Comparison of ENCODE assay signal across 10 cellular contexts in the genomic region with DNA sequence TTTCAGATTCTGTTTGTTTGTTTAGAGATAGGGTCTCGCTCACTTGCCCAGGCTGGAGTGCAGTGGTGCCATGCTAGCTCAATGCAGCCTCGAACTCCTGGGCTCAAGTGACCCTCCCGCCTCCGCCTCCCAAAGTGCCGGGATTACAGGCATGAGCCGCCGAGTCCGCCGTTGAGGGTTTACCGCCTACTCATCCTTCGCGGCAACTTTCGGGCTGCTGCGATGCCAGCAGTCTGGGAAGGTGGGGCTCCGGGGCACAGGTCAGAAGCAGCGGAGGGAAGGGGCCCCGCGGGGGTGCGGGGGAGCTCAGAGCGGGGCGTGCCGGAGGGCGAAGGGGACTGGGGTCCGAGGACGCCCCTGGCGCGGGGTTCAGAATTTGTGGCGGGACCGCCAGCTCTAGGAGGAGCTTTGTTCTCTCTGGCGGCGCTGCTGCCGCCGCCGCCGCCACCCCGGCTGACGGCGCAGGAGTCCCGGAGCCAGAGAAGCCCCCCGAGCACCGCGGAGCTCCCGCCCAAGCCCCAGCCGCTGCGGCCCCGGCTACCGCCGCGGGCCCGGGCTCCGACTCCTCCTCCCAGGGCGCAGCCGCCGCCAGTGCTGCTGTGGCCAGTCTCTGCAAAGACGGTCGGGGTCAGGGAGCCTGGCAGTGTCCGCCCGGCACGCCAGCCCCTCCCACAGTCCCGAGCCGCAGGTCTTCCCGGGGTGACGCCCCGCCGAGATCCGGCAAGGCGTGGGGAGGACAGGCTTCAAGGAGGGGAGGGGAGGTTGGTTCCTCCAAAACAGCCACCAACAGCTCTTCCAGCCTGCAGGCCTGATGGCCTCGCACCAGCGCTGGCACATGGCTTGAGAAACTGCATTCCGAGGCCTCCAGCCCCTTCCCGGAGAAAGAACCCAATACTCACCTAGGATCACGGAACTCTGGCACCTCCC. TPM values are rescaled to one million over a fixed set of nuclear protein-coding genes. Genes with fewer than 3 reads are reported as not detected.
A peak's percentile ranks its signal among the peaks of the same experiment; 100 is the strongest.
DNase-seq lines count a peak whose midpoint lies in the region; ATAC-seq lines count a peak whose summit lies in the region.
"Had no signal": no experiment of that assay in that cellular context is flagged by ENCODE, and none has a peak within 500 bp of the region (broad histone marks: within the 10 kb centered on the region; RNA-seq: fewer than 3 reads in every experiment).

No MANE protein-coding gene starts in this region.

- H3K27me3 Mint-ChIP-seq in activated T-helper 17 cell treated with anti-CD3 and anti-CD28 coated beads, Interleukin-2, amount 50 U/mL, for 72 hours, result peaks cover 43% of the 10 kb centered on the region

- H3K4me3 ChIP-seq in Jurkat, Clone E6-1 (ENCODE audit: low read length), result peak overlapping the region; percentile 25
- peak overlapping the region; percentile 46 for H3K4me3 ChIP-seq in iPS-18c (ENCODE audit: insufficient read depth, low read depth, low read length)
- H3K4me3 ChIP-seq: ovary had no signal

- DNase-seq in Jurkat, Clone E6-1 (ENCODE audit: low read depth, low spot score), result no peak
- DNase-seq in stimulated activated CD4-positive, alpha-beta T cell treated with anti-CD3 and anti-CD28 coated beads, TNF-alpha, amount 100 ng/mL, for 48 hours (ENCODE audit: low read depth in 3 of 3), result peak in 2 of 3 donors; percentile 4 to 26
- no peak for DNase-seq in NOMO-1 treated with DMSO at 0.1 percent for 48 hours (lab: John Stamatoyannopoulos, UW; ENCODE audit: unreplicated experiment)
- DNase-seq in C1 segment of cervical spinal cord (lab: John Stamatoyannopoulos, UW), result no peak
- DNase-seq: ovary had no signal

- peaks cover 6% of the 10 kb centered on the region for H3K4me1 Mint-ChIP-seq in activated T-helper 17 cell treated with anti-CD3 and anti-CD28 coated beads, Interleukin-2, amount 50 U/mL, for 72 hours

- no peaks in the 10 kb centered on the region for H3K9me3 Mint-ChIP-seq in activated T-helper 17 cell treated with anti-CD3 and anti-CD28 coated beads, Interleukin-2, amount 50 U/mL, for 72 hours

- no peak overlapping the region for H3K27ac Mint-ChIP-seq in activated T-helper 17 cell treated with anti-CD3 and anti-CD28 coated beads, Interleukin-2, amount 50 U/mL, for 72 hours

- no peaks in the 10 kb centered on the region for H3K9me3 ChIP-seq in iPS-18c (ENCODE audit: control insufficient read depth, insufficient read depth, low read length)
- H3K9me3 ChIP-seq: ovary had no signal

- H3K4me3 Mint-ChIP-seq in activated T-helper 17 cell treated with anti-CD3 and anti-CD28 coated beads, Interleukin-2, amount 50 U/mL, for 72 hours, result peak overlapping the region; percentile 38

- ATAC-seq in activated T-helper 17 cell treated with anti-CD3 and anti-CD28 coated beads, Interleukin-2, amount 50 U/mL, for 72 hours (replicated peaks), result no peak
- ATAC-seq in HG03520 (IDR thresholded peaks at IDR 0.05; ENCODE audit: unreplicated experiment), result no peak
- no peak for ATAC-seq in GM21619 (IDR thresholded peaks at IDR 0.05; ENCODE audit: unreplicated experiment)

- H3K36me3 Mint-ChIP-seq in activated T-helper 17 cell treated with anti-CD3 and anti-CD28 coated beads, Interleukin-2, amount 50 U/mL, for 72 hours (ENCODE audit: low read depth), result no peaks in the 10 kb centered on the region

RNA-seq across cellular contexts. Expression of gene KRT77, which starts 10.9 kb away (rescaled TPM):
- not detected for polyA plus RNA-seq in Jurkat, Clone E6-1 (2012; ENCODE audit: insufficient read depth, insufficient read length)
- not detected for total RNA-seq in activated T-helper 17 cell treated with anti-CD3 and anti-CD28 coated beads, Interleukin-2, amount 50 U/mL, for 72 hours
- total RNA-seq: fibroblast of lung, ovary had no signal
- polyA plus RNA-seq: fibroblast of lung, ovary had no signal

RNA-seq across cellular contexts. Expression of gene KRT1, which starts 34.0 kb away (rescaled TPM):
- polyA plus RNA-seq in Jurkat, Clone E6-1 (2012; ENCODE audit: insufficient read depth, insufficient read length), result 59.0 TPM
- not detected for total RNA-seq in activated T-helper 17 cell treated with anti-CD3 and anti-CD28 coated beads, Interleukin-2, amount 50 U/mL, for 72 hours
- total RNA-seq: fibroblast of lung, ovary had no signal
- polyA plus RNA-seq: fibroblast of lung, ovary had no signal

Comparison
In these comparisons a context has a peak if more than half of its experiments do, and no peak if none do; other contexts are left out.
1. DNase-seq: peak in stimulated activated CD4-positive, alpha-beta T cell treated with anti-CD3 and anti-CD28 coated beads, TNF-alpha, amount 100 ng/mL, for 48 hours (2 of 3); none in Jurkat, Clone E6-1 (single experiment), NOMO-1 treated with DMSO at 0.1 percent for 48 hours (single experiment) and C1 segment of cervical spinal cord (0 of 14).